ENCODE assay signal across 23 cellular contexts in genomic region chr12:57332646-57333312, GRCh38.
DNase-seq lines count a peak whose midpoint lies in the region; ATAC-seq, FAIRE-seq and TF ChIP-seq lines count a peak whose summit lies in the region.
"Had no signal": no experiment of that assay in that cellular context is flagged by ENCODE, and none has a peak within 500 bp of the region (broad histone marks: within the 10 kb centered on the region; RNA-seq: fewer than 3 reads in every experiment).

No MANE protein-coding gene starts in this region.

- WGBS in small intestine, 3 donors, result 86 to 98% (median 93%) methylated on average over 3 of the region's 3 CpGs

- H3K27me3 Mint-ChIP-seq in osteocyte (ENCODE audit: unreplicated experiment), result no peaks in the 10 kb centered on the region
- H3K27me3 Mint-ChIP-seq: CD4-positive, CD25-positive, alpha-beta regulatory T cell; naive B cell had no signal

- H3K27ac Mint-ChIP-seq in osteocyte (ENCODE audit: unreplicated experiment), result peak overlapping the region; percentile 25
- H3K27ac Mint-ChIP-seq: activated CD8-positive, alpha-beta T cell treated with anti-CD3 and anti-CD28 coated beads, Interleukin-2, amount 10 ng/mL, durations not matched to agents 7 days and 5 days had no signal

- ATAC-seq in GM21367 (IDR thresholded peaks at IDR 0.05; ENCODE audit: unreplicated experiment), result no peak
- no peak for ATAC-seq in HG02588 (IDR thresholded peaks at IDR 0.05; ENCODE audit: unreplicated experiment)
- ATAC-seq: activated CD4-positive, CD25-positive, alpha-beta regulatory T cell treated with anti-CD3 and anti-CD28 coated beads, Interleukin-2, amount 50 U/mL, for 24 hours; activated CD8-positive, alpha-beta T cell treated with anti-CD3 and anti-CD28 coated beads, Interleukin-2, amount 10 ng/mL, durations not matched to agents 7 days and 5 days had no signal

- TF ChIP-seq POLR2A in H54 (IDR thresholded peaks at IDR 0.05; ENCODE audit: low read depth, low read length), result no peak

- H3K4me3 Mint-ChIP-seq in osteocyte (ENCODE audit: unreplicated experiment), result no peak overlapping the region
- H3K4me3 Mint-ChIP-seq: activated CD8-positive, alpha-beta T cell treated with anti-CD3 and anti-CD28 coated beads, Interleukin-2, amount 10 ng/mL, durations not matched to agents 7 days and 5 days; CD4-positive, CD25-positive, alpha-beta regulatory T cell; naive B cell had no signal

- peaks cover 16% of the 10 kb centered on the region for H3K36me3 Mint-ChIP-seq in osteocyte (ENCODE audit: unreplicated experiment)

- TF ChIP-seq CTCF in osteocyte (IDR thresholded peaks at IDR 0.05), result no peak

- no peak for DNase-seq in H54 (ENCODE audit: insufficient read length, low spot score)
- peak; percentile 2 for DNase-seq in adipocyte (ENCODE audit: low read depth)
- peak; percentile 53 for DNase-seq in fibroblast of peridontal ligament (ENCODE audit: extremely low read depth)
- DNase-seq in osteocyte (ENCODE audit: extremely low spot score, unreplicated experiment), result no peak
- DNase-seq in small intestine, result no peak
- DNase-seq: activated CD8-positive, alpha-beta T cell treated with anti-CD3 and anti-CD28 coated beads, Interleukin-2, amount 10 ng/mL, durations not matched to agents 7 days and 5 days; CD4-positive, CD25-positive, alpha-beta regulatory T cell; head of caudate nucleus; MV-4-11; naive B cell; NCI-H146; NCI-H524 treated with DMSO at 0.1 percent for 48 hours; ovary; Peyer's patch; stimulated activated CD4-positive, alpha-beta T cell treated with anti-CD3 and anti-CD28 coated beads, Interleukin-4, amount 100 ng/mL, for 4 hours; stimulated activated naive CD4-positive, alpha-beta T cell had no signal

- H3K4me1 Mint-ChIP-seq in osteocyte (ENCODE audit: unreplicated experiment), result peaks cover 4% of the 10 kb centered on the region

- no peak overlapping the region for H3K4me3 ChIP-seq in adipocyte (ENCODE audit: low read length)
- H3K4me3 ChIP-seq in small intestine (ENCODE audit: low read depth in 1 of 2, low read length in 2 of 2), result no peak overlapping the region
- H3K4me3 ChIP-seq: cardiac muscle cell, ovary, Peyer's patch, right atrium auricular region, thoracic aorta had no signal

- FAIRE-seq in H54 (lab: Jason Lieb, UNC), result peak; percentile 73
- FAIRE-seq in small intestine (lab: Jason Lieb, UNC), result no peak
- FAIRE-seq: H1 had no signal

- H3K9me3 ChIP-seq in adipocyte (ENCODE audit: control insufficient read depth, low read length) (no peaks in the 10 kb centered on the region), small intestine (ENCODE audit: control insufficient read depth, low read depth) (no peaks in the 10 kb centered on the region)
- H3K9me3 ChIP-seq: ovary, Peyer's patch, right atrium auricular region, thoracic aorta had no signal

- H3K27me3 ChIP-seq in adipocyte (replicated peaks; ENCODE audit: control insufficient read depth, insufficient read depth, low read length) (no peaks in the 10 kb centered on the region), small intestine (ENCODE audit: control insufficient read depth in 2 of 2, insufficient read depth in 2 of 2, low read length in 2 of 2) (no peaks in the 10 kb centered on the region)
- H3K27me3 ChIP-seq: cardiac muscle cell, ovary, Peyer's patch, right atrium auricular region had no signal

- H3K27ac ChIP-seq in small intestine (ENCODE audit: low read depth in 1 of 2, low read length in 1 of 2), result no peak overlapping the region
- H3K27ac ChIP-seq: cardiac muscle cell, ovary, Peyer's patch, right atrium auricular region, thoracic aorta had no signal

- H3K9me3 Mint-ChIP-seq in osteocyte (ENCODE audit: unreplicated experiment), result no peaks in the 10 kb centered on the region

- H3K36me3 ChIP-seq in adipocyte (ENCODE audit: control insufficient read depth, insufficient read depth, low read length, severe bottlenecking) (no peaks in the 10 kb centered on the region), small intestine (ENCODE audit: control insufficient read depth in 2 of 2, insufficient read depth in 2 of 2, low read length in 2 of 2) (no peaks in the 10 kb centered on the region)
- H3K36me3 ChIP-seq: cardiac muscle cell, ovary, right atrium auricular region, thoracic aorta had no signal

- H3K9ac ChIP-seq in adipocyte (ENCODE audit: low read length), result no peak overlapping the region

- peaks cover 8% of the 10 kb centered on the region for H3K4me1 ChIP-seq in adipocyte (ENCODE audit: control insufficient read depth, insufficient read depth, low read length)
- H3K4me1 ChIP-seq in small intestine (ENCODE audit: control insufficient read depth in 2 of 2, insufficient read depth in 1 of 2, low read depth in 1 of 2, low read length in 1 of 2), result no peaks in the 10 kb centered on the region
- H3K4me1 ChIP-seq: Peyer's patch, right atrium auricular region had no signal

Comparison
In these comparisons a context has a peak if more than half of its experiments do, and no peak if none do; other contexts are left out.
1. DNase-seq: peak in adipocyte (single experiment) and fibroblast of peridontal ligament (single experiment); none in H54 (single experiment), osteocyte (single experiment) and small intestine (single experiment).